8 cellular contexts compared by ENCODE assay signal in the genomic region with DNA sequence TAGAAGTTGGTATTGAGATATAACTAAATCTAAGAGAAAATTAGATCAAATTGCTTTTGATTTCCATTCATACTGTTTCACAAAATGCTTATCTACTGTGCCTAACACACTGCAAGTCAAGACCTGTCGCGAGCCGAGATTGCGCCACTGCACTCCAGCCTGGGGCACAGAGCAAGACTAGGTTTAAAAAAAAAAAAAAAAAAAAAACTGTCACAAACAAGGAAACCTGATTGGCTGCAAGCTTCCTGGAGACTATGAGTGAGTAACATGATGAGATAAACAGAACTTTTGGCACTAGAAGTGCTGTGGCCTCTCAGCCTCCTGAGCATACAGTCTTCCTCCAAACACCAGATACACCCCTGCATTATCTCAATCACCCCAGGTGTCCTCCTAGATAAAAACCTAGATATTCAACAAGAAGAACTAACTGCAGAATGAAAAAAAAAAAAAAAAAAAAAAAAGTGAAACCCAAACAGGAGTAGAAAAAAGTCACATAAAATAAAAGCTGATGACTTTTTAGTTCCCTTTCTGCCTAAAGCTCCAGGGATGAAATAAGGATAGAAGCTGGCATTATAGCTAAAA.
DNase-seq lines count a peak whose midpoint lies in the region; ATAC-seq and TF ChIP-seq lines count a peak whose summit lies in the region.

No MANE protein-coding gene starts in this region.

- H3K27ac ChIP-seq in RWPE2 (ENCODE audit: poor library complexity, severe bottlenecking) = peak overlapping the region; percentile 41
- no peak overlapping the region for H3K27ac ChIP-seq in WERI-Rb-1

- H3K36me3 ChIP-seq in RWPE2 (ENCODE audit: low read depth) (no peaks in the 10 kb centered on the region), WERI-Rb-1 (no peaks in the 10 kb centered on the region)

- TF ChIP-seq CTCF in RWPE2 (IDR thresholded peaks at IDR 0.05; ENCODE audit: poor library complexity, severe bottlenecking) (no peak), fibroblast of the aortic adventitia (IDR thresholded peaks at IDR 0.05; ENCODE audit: insufficient read depth, low read length) (no peak), WERI-Rb-1 (IDR thresholded peaks at IDR 0.05; ENCODE audit: low read depth, low read length) (no peak)

- POLR2A ChIA-PET in HEK293T (lab: Yijun Ruan, JAX) = no interaction called here

- peaks cover 18% of the 10 kb centered on the region for H3K4me1 ChIP-seq in RWPE2 (ENCODE audit: insufficient read depth, poor library complexity, severe bottlenecking)

- CTCF ChIA-PET in HEK293T (lab: Yijun Ruan, JAX) = interaction anchor here (0.7 to 0.8 kb wide), 4 partner anchors 82 to 836 kb away, joined by 3 to 8 read pairs (median 4); a partner anchor contains a TSS

- DNase-seq in HEK293T (ENCODE audit: extremely low spot score) (peak; percentile 54), RWPE2 (ENCODE audit: low spot score) (peak; percentile 86), fibroblast of the aortic adventitia (ENCODE audit: low read depth) (peak; percentile 58), renal cortical epithelial cell (ENCODE audit: low read depth) (peak; percentile 91), WERI-Rb-1 (no peak), inferior parietal cortex (ENCODE audit: extremely low spot score) (no peak)
- DNase-seq in central memory CD4-positive, alpha-beta T cell = no peak

- H3K27me3 ChIP-seq in RWPE2 (ENCODE audit: insufficient read depth, poor library complexity, severe bottlenecking) = no peaks in the 10 kb centered on the region
- H3K27me3 ChIP-seq in WERI-Rb-1 (ENCODE audit: insufficient read depth, low read depth, severe bottlenecking) = no peaks in the 10 kb centered on the region

- H3K9me3 ChIP-seq in RWPE2 (ENCODE audit: severe bottlenecking) = peaks cover 2% of the 10 kb centered on the region
- H3K9me3 ChIP-seq in WERI-Rb-1 (ENCODE audit: severe bottlenecking) = no peaks in the 10 kb centered on the region

- ATAC-seq in RWPE2 (ENCODE audit: low read depth) (peak; percentile 91), GM21717 (IDR thresholded peaks at IDR 0.05; ENCODE audit: unreplicated experiment) (no peak)

- no peak overlapping the region for H3K4me3 ChIP-seq in RWPE2 (ENCODE audit: severe bottlenecking)
- H3K4me3 ChIP-seq in fibroblast of the aortic adventitia (ENCODE audit: low read depth, low read length) = no peak overlapping the region
- no peak overlapping the region for H3K4me3 ChIP-seq in WERI-Rb-1 (ENCODE audit: low read depth, low read length)

TF ChIP-seq in HEK293T, 16 proteins besides CTCF, POLR2A, EP300 and RAD21:
- TF ChIP-seq L3MBTL2 (conservative IDR thresholded peaks at IDR 0.05) (no peak), HDGF (IDR thresholded peaks at IDR 0.05; ENCODE audit: borderline replicate concordance) (no peak), ZNF384 (IDR thresholded peaks at IDR 0.05) (peak; percentile 96), ELF4 (IDR thresholded peaks at IDR 0.05) (no peak)

Comparison
In these comparisons a context has a peak if more than half of its experiments do, and no peak if none do; other contexts are left out.
1. DNase-seq: peak in HEK293T (single experiment), RWPE2 (single experiment), fibroblast of the aortic adventitia (single experiment) and renal cortical epithelial cell (single experiment); none in WERI-Rb-1 (single experiment), inferior parietal cortex (single experiment) and central memory CD4-positive, alpha-beta T cell (single experiment).